In genomic region chr3:138205527-138205926, GRCh38 we compare ENCODE assay signal across 10 cellular contexts.
DNase-seq lines count a peak whose midpoint lies in the region; ATAC-seq and TF ChIP-seq lines count a peak whose summit lies in the region.
"Had no signal": no experiment of that assay in that cellular context is flagged by ENCODE, and none has a peak within 500 bp of the region (broad histone marks: within the 10 kb centered on the region; RNA-seq: fewer than 3 reads in every experiment).

No MANE protein-coding gene starts in this region.

- no peak for ATAC-seq in HG03039 (IDR thresholded peaks at IDR 0.05; ENCODE audit: unreplicated experiment)
- ATAC-seq: A549; CD8-positive, alpha-beta T cell had no signal

- CTCF ChIA-PET in HEK293T (lab: Yijun Ruan, JAX) = no interaction called here

- POLR2A ChIA-PET in HEK293T (lab: Yijun Ruan, JAX) = no interaction called here

- DNase-seq in HEK293T (ENCODE audit: extremely low spot score) (no peak), OCI-M1 (lab: John Stamatoyannopoulos, UW) (peak; percentile 55), amniotic epithelial cell (ENCODE audit: low read depth) (peak; percentile 53), NOMO-1 treated with dmso at 0.1 percent for 144 hours (lab: John Stamatoyannopoulos, UW; ENCODE audit: unreplicated experiment) (no peak), Ammon's horn (ENCODE audit: low spot score) (no peak)
- DNase-seq: CD8-positive, alpha-beta T cell; COR-L47; DMS53 had no signal

TF ChIP-seq in HEK293T, 16 proteins besides CTCF, POLR2A, EP300 and RAD21:
- TF ChIP-seq FOXM1 (IDR thresholded peaks at IDR 0.05; ENCODE audit: borderline replicate concordance) (no peak), HDGF (IDR thresholded peaks at IDR 0.05; ENCODE audit: borderline replicate concordance) (no peak), L3MBTL2 (conservative IDR thresholded peaks at IDR 0.05) (0 out of 2 replicates have a peak, but pooled peaks have one; percentile 19), TARDBP (IDR thresholded peaks at IDR 0.05) (no peak), SP1 (IDR thresholded peaks at IDR 0.05) (no peak), CTBP1 (IDR thresholded peaks at IDR 0.05; ENCODE audit: borderline replicate concordance) (peak; percentile 66; the same call in 1 of the 2 replicates), BHLHE40 (IDR thresholded peaks at IDR 0.05; ENCODE audit: borderline replicate concordance) (no peak), FOXA1 (IDR thresholded peaks at IDR 0.05) (no peak), PKNOX1 (IDR thresholded peaks at IDR 0.05) (0 out of 2 replicates have a peak, but pooled peaks have one; percentile 12), SUZ12 (IDR thresholded peaks at IDR 0.05) (no peak), ZNF384 (IDR thresholded peaks at IDR 0.05) (no peak), ELF4 (IDR thresholded peaks at IDR 0.05) (no peak), FOXK2 (IDR thresholded peaks at IDR 0.05) (no peak), NFRKB (IDR thresholded peaks at IDR 0.05) (no peak), ARNT (IDR thresholded peaks at IDR 0.05) (no peak), LEF1 (IDR thresholded peaks at IDR 0.05; ENCODE audit: borderline replicate concordance) (no peak)

Comparison
In these comparisons a context has a peak if more than half of its experiments do, and no peak if none do; other contexts are left out.
1. DNase-seq: peak in OCI-M1 (single experiment) and amniotic epithelial cell (single experiment); none in HEK293T (single experiment), NOMO-1 treated with dmso at 0.1 percent for 144 hours (single experiment) and Ammon's horn (single experiment).